In the genomic region with DNA sequence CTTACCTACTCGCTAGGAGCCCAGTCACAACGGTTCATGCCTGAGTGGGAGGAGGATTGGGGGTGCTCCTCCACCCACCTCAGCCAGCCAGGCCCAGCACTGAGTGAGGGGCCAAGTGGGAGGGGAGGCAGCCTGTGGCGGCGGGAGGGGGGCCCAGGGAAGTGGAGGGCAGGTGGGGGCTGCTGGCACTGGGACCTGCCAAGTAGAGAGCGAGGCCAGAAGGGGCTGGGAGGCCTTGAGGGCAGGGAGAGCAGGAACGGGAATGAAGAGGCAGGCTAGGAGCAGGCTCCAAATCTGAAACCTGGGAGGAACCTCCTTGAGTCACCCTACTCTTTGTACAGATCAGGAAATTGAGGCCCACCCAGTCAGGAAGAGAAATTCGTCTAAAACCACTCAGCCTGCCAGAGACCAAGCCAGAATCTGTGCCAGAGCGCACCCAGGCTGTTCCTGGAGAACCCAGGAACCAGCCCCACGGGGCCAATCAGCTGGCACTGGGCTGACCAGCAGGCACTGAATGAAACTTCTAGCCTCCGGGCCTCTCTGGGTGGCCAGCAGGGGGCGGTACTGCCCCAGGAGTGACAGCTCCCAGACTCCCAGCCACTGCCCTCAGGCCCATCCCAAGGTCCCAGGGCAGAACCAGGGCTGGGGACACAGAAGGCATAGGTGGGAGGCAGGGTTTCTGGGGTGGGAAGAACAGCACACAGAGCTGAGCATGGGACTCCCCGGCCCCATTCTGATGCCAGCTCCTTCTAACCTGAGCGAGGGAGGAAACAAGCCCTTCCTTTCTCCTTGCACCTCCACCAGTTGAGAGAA, we compare ENCODE assay signal across 8 cellular contexts. TPM values are rescaled to one million over a fixed set of nuclear protein-coding genes. Genes with fewer than 3 reads are reported as not detected.
DNase-seq lines count a peak whose midpoint lies in the region; ATAC-seq, FAIRE-seq and TF ChIP-seq lines count a peak whose summit lies in the region.

No MANE protein-coding gene starts in this region.

- POLR2A ChIA-PET in AG04450 (lab: Yijun Ruan, JAX): interaction anchor here (0.6 to 1.3 kb wide), 3 partner anchors 11 to 61 kb away, joined by 3 to 7 read pairs (median 4); no protein-coding TSS in a partner anchor

- H3K36me3 Mint-ChIP-seq in T-helper 2 cell treated with Interferon-gamma antibody and Interleukin-4, amounts not matched to agents 5 μg/mL and 100 μg/mL, for 36 hours (ENCODE audit: low read depth): no peaks in the 10 kb centered on the region
- no peaks in the 10 kb centered on the region for H3K36me3 Mint-ChIP-seq in astrocyte (ENCODE audit: low read depth, unreplicated experiment)

- H3K9ac ChIP-seq in astrocyte (ENCODE audit: low read length): peak overlapping the region; percentile 17

- no peak for TF ChIP-seq POLR2A in gastrocnemius medialis (IDR thresholded peaks at IDR 0.05)

- no peaks in the 10 kb centered on the region for H4K20me1 ChIP-seq in astrocyte (ENCODE audit: insufficient read depth, low read length)

- peaks cover 46% of the 10 kb centered on the region for H3K4me1 ChIP-seq in astrocyte (ENCODE audit: insufficient read depth, low read length)
- H3K4me1 ChIP-seq in gastrocnemius medialis: peaks cover 12 to 13% of the 10 kb centered on the region in 2 donors

- H3K27ac ChIP-seq in AG04450 (ENCODE audit: low read depth, low read length) (no peak overlapping the region), astrocyte (ENCODE audit: low read depth, low read length) (peak overlapping the region; percentile 50), gastrocnemius medialis (no peak overlapping the region)

- intact Hi-C loops in gastrocnemius medialis (cut with DNase I; ENCODE audit: low total_unique reads): loop anchor here (1.0 to 2.0 kb wide), 2 partner anchors 56 to 109 kb away; no protein-coding TSS in a partner anchor

- H3K4me3 ChIP-seq in AG04450 (ENCODE audit: low read depth, low read length): no peak overlapping the region
- H3K4me3 ChIP-seq in astrocyte (ENCODE audit: insufficient read depth, low read depth, low read length): no peak overlapping the region
- no peak overlapping the region for H3K4me3 ChIP-seq in gastrocnemius medialis

- H3K4me2 ChIP-seq in astrocyte (ENCODE audit: low read length): no peak overlapping the region

- peak; percentile 98 for TF ChIP-seq CTCF in AG04450 (IDR thresholded peaks at IDR 0.05; ENCODE audit: low read depth, low read length)
- peak; percentile 81 for TF ChIP-seq CTCF in astrocyte (IDR thresholded peaks at IDR 0.05; ENCODE audit: insufficient read depth, low read depth, low read length)
- TF ChIP-seq CTCF in gastrocnemius medialis (IDR thresholded peaks at IDR 0.05 in 4 of 5, conservative IDR thresholded peaks at IDR 0.05 in 1 of 5): peak; percentile 88 to 96 (median 94)

- no peaks in the 10 kb centered on the region for H3K27me3 Mint-ChIP-seq in T-helper 2 cell treated with Interferon-gamma antibody and Interleukin-4, amounts not matched to agents 5 μg/mL and 100 μg/mL, for 36 hours (ENCODE audit: low read depth)
- peaks cover 2% of the 10 kb centered on the region for H3K27me3 Mint-ChIP-seq in astrocyte (ENCODE audit: low read depth, unreplicated experiment)

- H2AFZ ChIP-seq in astrocyte (ENCODE audit: low read depth, low read length): peak overlapping the region; percentile 3

- ATAC-seq in GM18520 (IDR thresholded peaks at IDR 0.05; ENCODE audit: unreplicated experiment): peak; percentile 26
- peak; percentile 80 to 92 for ATAC-seq in gastrocnemius medialis
- ATAC-seq in HG02588 (IDR thresholded peaks at IDR 0.05; ENCODE audit: unreplicated experiment): no peak

- H3K27me3 ChIP-seq in AG04450 (ENCODE audit: control insufficient read depth, insufficient read depth, low read length): no peaks in the 10 kb centered on the region
- no peaks in the 10 kb centered on the region for H3K27me3 ChIP-seq in astrocyte (ENCODE audit: insufficient read depth, low read length)
- H3K27me3 ChIP-seq in gastrocnemius medialis: no peaks in the 10 kb centered on the region

- H3K9me3 Mint-ChIP-seq in T-helper 2 cell treated with Interferon-gamma antibody and Interleukin-4, amounts not matched to agents 5 μg/mL and 100 μg/mL, for 36 hours: no peaks in the 10 kb centered on the region
- H3K9me3 Mint-ChIP-seq in astrocyte (ENCODE audit: unreplicated experiment): no peaks in the 10 kb centered on the region

- H3K79me2 ChIP-seq in astrocyte (ENCODE audit: insufficient read depth, low read length): no peaks in the 10 kb centered on the region

- H3K4me3 Mint-ChIP-seq in T-helper 2 cell treated with Interferon-gamma antibody and Interleukin-4, amounts not matched to agents 5 μg/mL and 100 μg/mL, for 36 hours: no peak overlapping the region
- no peak overlapping the region for H3K4me3 Mint-ChIP-seq in astrocyte (ENCODE audit: unreplicated experiment)

- no peak for DNase-seq in AG04450 (ENCODE audit: low read depth, low spot score)
- peak; percentile 5 for DNase-seq in NCI-H1105 (lab: John Stamatoyannopoulos, UW)
- DNase-seq in T-helper 2 cell treated with Interferon-gamma antibody and Interleukin-4, amounts not matched to agents 5 μg/mL and 100 μg/mL, for 36 hours (ENCODE audit: low spot score): peak; percentile 76
- DNase-seq in astrocyte (ENCODE audit: low read depth): no peak
- peak; percentile 98 for DNase-seq in hepatic stellate cell (ENCODE audit: low spot score)
- DNase-seq in gastrocnemius medialis: peak; percentile 59 to 79

- in situ Hi-C loops in gastrocnemius medialis (cut with MboI; ENCODE audit: low sequenced_read_pairs in 4 of 4): loop anchor here (5.0 to 25.0 kb wide), 5 partner anchors 55 to 380 kb away; no protein-coding TSS in a partner anchor

- peaks cover 47% of the 10 kb centered on the region for H3K4me1 Mint-ChIP-seq in T-helper 2 cell treated with Interferon-gamma antibody and Interleukin-4, amounts not matched to agents 5 μg/mL and 100 μg/mL, for 36 hours (ENCODE audit: low read depth)
- peaks cover 22% of the 10 kb centered on the region for H3K4me1 Mint-ChIP-seq in astrocyte (ENCODE audit: low read depth, unreplicated experiment)

- H3K9me3 ChIP-seq in AG04450 (ENCODE audit: control insufficient read depth, insufficient read depth, low read length): no peaks in the 10 kb centered on the region
- H3K9me3 ChIP-seq in astrocyte (ENCODE audit: insufficient read depth, low read depth, low read length): no peaks in the 10 kb centered on the region
- no peaks in the 10 kb centered on the region for H3K9me3 ChIP-seq in gastrocnemius medialis

- no peaks in the 10 kb centered on the region for H3K36me3 ChIP-seq in astrocyte (ENCODE audit: insufficient read depth, low read length)
- no peaks in the 10 kb centered on the region for H3K36me3 ChIP-seq in gastrocnemius medialis

- CTCF ChIA-PET in AG04450 (lab: Charles Lee): interaction anchor here (0.6 to 5.6 kb wide), 31 partner anchors 10 to 386 kb away, joined by 3 to 209 read pairs (median 5); partner anchors contain the start of genes SEMA7A and UBL7

- no peak for FAIRE-seq in astrocyte (lab: Jason Lieb, UNC)

- peak overlapping the region; percentile 73 for H3K27ac Mint-ChIP-seq in T-helper 2 cell treated with Interferon-gamma antibody and Interleukin-4, amounts not matched to agents 5 μg/mL and 100 μg/mL, for 36 hours
- H3K27ac Mint-ChIP-seq in astrocyte (ENCODE audit: unreplicated experiment): peak overlapping the region; percentile 6

RNA-seq across cellular contexts. Expression of gene CYP11A1, which starts 14.8 kb away (rescaled TPM):
- 0.09 and 0.14 TPM in 2 replicates for polyA plus RNA-seq in AG04450 (2011; rRNA removed)
- polyA minus RNA-seq in AG04450 (2011; rRNA and poly(A)+ RNA removed): 0.23 and 0.35 TPM in 2 replicates
- total RNA-seq in astrocyte: 0.43 and 0.60 TPM in 2 replicates
- total RNA-seq in gastrocnemius medialis: 1 to 10 TPM in 1 of 4 donors, under 1 TPM in 3; 0.15 to 2.5 (median 0.67) TPM

RNA-seq across cellular contexts. Expression of gene SEMA7A, which starts 51.5 kb away (rescaled TPM):
- 7.5 and 11.4 TPM in 2 replicates for polyA plus RNA-seq in AG04450 (2011; rRNA removed)
- polyA minus RNA-seq in AG04450 (2011; rRNA and poly(A)+ RNA removed): 12.9 and 16.0 TPM in 2 replicates
- total RNA-seq in astrocyte (26.7 and 36.3 TPM in 2 replicates), gastrocnemius medialis (1 to 10 TPM in 3 of 4 donors, under 1 TPM in 1; 0.51 to 2.7 (median 2.4) TPM)

Comparison
In these comparisons a context has a peak if more than half of its experiments do, and no peak if none do; other contexts are left out.
1. DNase-seq: peak in NCI-H1105 (single experiment), T-helper 2 cell treated with Interferon-gamma antibody and Interleukin-4, amounts not matched to agents 5 μg/mL and 100 μg/mL, for 36 hours (single experiment), hepatic stellate cell (single experiment) and gastrocnemius medialis (2 of 2); none in AG04450 (single experiment) and astrocyte (single experiment).
2. Peak in every context shown above with its lines, with median percentiles within 50 percentile points of each other: CTCF ChIP-seq.